ENCODE assay signal across 1 cellular context in the genomic region with DNA sequence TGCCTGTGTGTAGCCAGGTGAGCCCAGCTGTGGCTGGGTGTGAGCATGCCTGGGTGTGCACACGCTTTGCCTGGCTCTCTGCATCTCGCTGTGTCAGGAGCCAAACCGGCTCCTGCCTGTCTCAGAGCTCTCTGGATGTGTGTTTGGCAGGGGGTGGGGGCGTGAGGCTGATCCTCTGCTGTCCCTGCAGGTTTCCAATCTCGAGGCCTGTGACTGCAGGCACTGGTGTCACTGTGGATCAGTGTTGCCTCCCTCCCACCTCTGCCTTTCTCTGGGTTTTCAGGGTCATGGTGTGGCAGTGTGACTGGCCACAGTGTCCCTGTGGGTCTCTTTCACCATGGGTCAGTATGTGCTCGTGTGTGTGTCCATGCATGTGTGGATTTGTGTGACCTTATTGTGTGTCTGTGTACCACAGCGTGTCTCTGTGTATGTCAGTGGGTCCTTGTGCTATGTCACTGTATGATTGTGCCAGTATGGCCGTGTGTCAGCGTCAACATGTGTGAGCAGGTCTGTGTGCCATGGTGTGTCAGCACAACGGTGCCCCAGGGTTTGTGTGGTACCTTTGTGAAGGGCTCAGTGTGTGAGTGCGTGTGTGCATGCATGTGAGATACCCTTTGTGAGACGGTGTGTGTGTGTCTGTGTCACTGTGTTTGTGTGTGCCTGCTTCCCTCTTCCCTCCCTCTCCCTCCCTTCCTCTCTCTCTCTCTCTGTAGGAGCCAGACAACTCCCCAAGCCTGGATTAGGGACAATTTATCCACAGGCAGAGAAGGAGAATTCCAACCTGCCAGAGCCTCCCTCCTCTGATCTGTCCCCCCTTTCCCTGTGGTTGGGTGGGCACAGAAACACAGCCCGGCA.
TF ChIP-seq lines count a peak whose summit lies in the region.

No MANE protein-coding gene starts in this region.

TF ChIP-seq in H1, 55 proteins besides CTCF, POLR2A, EP300 and RAD21:
- no peak for TF ChIP-seq EGR1 (IDR thresholded peaks at IDR 0.05; ENCODE audit: borderline replicate concordance, low read depth, low read length)
- no peak for TF ChIP-seq BACH1 (IDR thresholded peaks at IDR 0.05; ENCODE audit: low read length)
- no peak for TF ChIP-seq TCF12 (IDR thresholded peaks at IDR 0.05; ENCODE audit: low read depth, low read length)
- no peak for TF ChIP-seq MAFK (IDR thresholded peaks at IDR 0.05; ENCODE audit: low read depth, low read length)
- no peak for TF ChIP-seq RFX5 (IDR thresholded peaks at IDR 0.05; ENCODE audit: borderline replicate concordance, low read depth, low read length)
- no peak for TF ChIP-seq HDAC2 (IDR thresholded peaks at IDR 0.05; ENCODE audit: borderline replicate concordance in 1 of 2, low read depth in 2 of 2, low read length in 2 of 2)
- no peak for TF ChIP-seq TAF1 (IDR thresholded peaks at IDR 0.05; ENCODE audit: low read depth, low read length)
- TF ChIP-seq SRF (IDR thresholded peaks at IDR 0.05; ENCODE audit: low read depth, low read length), result no peak
- no peak for TF ChIP-seq SP1 (IDR thresholded peaks at IDR 0.05; ENCODE audit: low read depth, low read length)
- TF ChIP-seq SIRT6 (IDR thresholded peaks at IDR 0.05; ENCODE audit: low read length), result no peak
- no peak for TF ChIP-seq POU5F1 (IDR thresholded peaks at IDR 0.05; ENCODE audit: low read depth, low read length)
- TF ChIP-seq RNF2 (IDR thresholded peaks at IDR 0.05; ENCODE audit: borderline replicate concordance, low read depth, low read length, missing control alignments, poor library complexity, severe bottlenecking), result no peak
- TF ChIP-seq ZNF274 (IDR thresholded peaks at IDR 0.05; ENCODE audit: borderline replicate concordance, extremely low read depth, low read length), result no peak
- TF ChIP-seq CHD1 (IDR thresholded peaks at IDR 0.05; ENCODE audit: low read depth, low read length), result no peak
- TF ChIP-seq, protein P1, sequence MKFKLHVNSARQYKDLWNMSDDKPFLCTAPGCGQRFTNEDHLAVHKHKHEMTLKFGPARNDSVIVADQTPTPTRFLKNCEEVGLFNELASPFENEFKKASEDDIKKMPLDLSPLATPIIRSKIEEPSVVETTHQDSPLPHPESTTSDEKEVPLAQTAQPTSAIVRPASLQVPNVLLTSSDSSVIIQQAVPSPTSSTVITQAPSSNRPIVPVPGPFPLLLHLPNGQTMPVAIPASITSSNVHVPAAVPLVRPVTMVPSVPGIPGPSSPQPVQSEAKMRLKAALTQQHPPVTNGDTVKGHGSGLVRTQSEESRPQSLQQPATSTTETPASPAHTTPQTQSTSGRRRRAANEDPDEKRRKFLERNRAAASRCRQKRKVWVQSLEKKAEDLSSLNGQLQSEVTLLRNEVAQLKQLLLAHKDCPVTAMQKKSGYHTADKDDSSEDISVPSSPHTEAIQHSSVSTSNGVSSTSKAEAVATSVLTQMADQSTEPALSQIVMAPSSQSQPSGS (IDR thresholded peaks at IDR 0.05; ENCODE audit: low read length), result no peak
- no peak for TF ChIP-seq JUND (IDR thresholded peaks at IDR 0.05; ENCODE audit: low read length)
- no peak for TF ChIP-seq SP2 (IDR thresholded peaks at IDR 0.05; ENCODE audit: low read length)
